In genomic region chr2:146068051-146068450, GRCh38 we compare ENCODE assay signal across 16 cellular contexts.
A peak's percentile ranks its signal among the peaks of the same experiment; 100 is the strongest.
DNase-seq lines count a peak whose midpoint lies in the region; TF ChIP-seq lines count a peak whose summit lies in the region.
"Had no signal": no experiment of that assay in that cellular context is flagged by ENCODE, and none has a peak within 500 bp of the region (broad histone marks: within the 10 kb centered on the region; RNA-seq: fewer than 3 reads in every experiment).

No MANE protein-coding gene starts in this region.

- TF ChIP-seq CTCF in choroid plexus epithelial cell (conservative IDR thresholded peaks at IDR 0.05; ENCODE audit: low read depth, low read length) (no peak), endodermal cell (conservative IDR thresholded peaks at IDR 0.05) (no peak)

- no peak overlapping the region for H3K4me3 Mint-ChIP-seq in endodermal cell
- H3K4me3 Mint-ChIP-seq: CD14-positive monocyte; CD8-positive, alpha-beta memory T cell; GM23338; H9 had no signal

- H3K27ac Mint-ChIP-seq in endodermal cell = no peak overlapping the region
- H3K27ac Mint-ChIP-seq: CD14-positive monocyte; CD8-positive, alpha-beta memory T cell; GM23338; H9 had no signal

- no peaks in the 10 kb centered on the region for H3K36me3 ChIP-seq in endodermal cell (ENCODE audit: control insufficient read depth, insufficient read depth, low read length)

- no peaks in the 10 kb centered on the region for H3K27me3 Mint-ChIP-seq in endodermal cell (ENCODE audit: insufficient read depth)
- H3K27me3 Mint-ChIP-seq: CD8-positive, alpha-beta memory T cell had no signal

- no peaks in the 10 kb centered on the region for H3K27me3 ChIP-seq in endodermal cell (ENCODE audit: control insufficient read depth, insufficient read depth, low read length, poor library complexity, severe bottlenecking)

- H3K4me1 ChIP-seq in endodermal cell (ENCODE audit: control insufficient read depth, insufficient read depth, low read length) = no peaks in the 10 kb centered on the region
- H3K4me1 ChIP-seq: Caco-2 had no signal

- DNase-seq in EH (ENCODE audit: low read depth) = peak; percentile 37
- peak; percentile 45 for DNase-seq in MV-4-11 (lab: John Stamatoyannopoulos, UW)
- DNase-seq in choroid plexus epithelial cell (ENCODE audit: low read depth) = peak; percentile 71
- DNase-seq in iris pigment epithelial cell (ENCODE audit: low read depth) = peak; percentile 66
- no peak for DNase-seq in activated T-cell treated with anti-CD3 and anti-CD28 coated beads, Interleukin-2, amount 50 U/mL, for 48 hours
- DNase-seq in GF-D8 (lab: John Stamatoyannopoulos, UW) = no peak
- DNase-seq in endodermal cell = no peak
- DNase-seq in CD1c-positive myeloid dendritic cell (ENCODE audit: extremely low spot score) = no peak
- DNase-seq: Caco-2; CD8-positive, alpha-beta memory T cell; DMS53; H9 had no signal

- no peaks in the 10 kb centered on the region for H3K36me3 Mint-ChIP-seq in endodermal cell (ENCODE audit: low read depth)
- H3K36me3 Mint-ChIP-seq: CD14-positive monocyte; CD8-positive, alpha-beta memory T cell had no signal

- no peaks in the 10 kb centered on the region for H3K4me1 Mint-ChIP-seq in endodermal cell
- H3K4me1 Mint-ChIP-seq: CD14-positive monocyte; CD8-positive, alpha-beta memory T cell; GM23338; H9 had no signal

- H3K9me3 ChIP-seq in endodermal cell (ENCODE audit: control insufficient read depth, low read length) = peaks cover 4% of the 10 kb centered on the region
- H3K9me3 ChIP-seq: Caco-2 had no signal

- no peak overlapping the region for H3K9ac ChIP-seq in endodermal cell (ENCODE audit: extremely low read depth, low read length, poor library complexity, severe bottlenecking)

- no peak overlapping the region for H3K27ac ChIP-seq in endodermal cell (ENCODE audit: low read depth, low read length)
- H3K27ac ChIP-seq: 22Rv1 had no signal

- no peak overlapping the region for H3K4me3 ChIP-seq in choroid plexus epithelial cell (ENCODE audit: low read depth, low read length)
- no peak overlapping the region for H3K4me3 ChIP-seq in endodermal cell (ENCODE audit: low read length)
- H3K4me3 ChIP-seq: GM12878, GM23338 had no signal

- peaks cover 16% of the 10 kb centered on the region for H3K9me3 Mint-ChIP-seq in endodermal cell

Comparison
In these comparisons a context has a peak if more than half of its experiments do, and no peak if none do; other contexts are left out.
1. DNase-seq: peak in EH (single experiment), MV-4-11 (single experiment), choroid plexus epithelial cell (single experiment) and iris pigment epithelial cell (single experiment); none in activated T-cell treated with anti-CD3 and anti-CD28 coated beads, Interleukin-2, amount 50 U/mL, for 48 hours (0 of 2), GF-D8 (single experiment), endodermal cell (single experiment) and CD1c-positive myeloid dendritic cell (single experiment).